In the genomic region with DNA sequence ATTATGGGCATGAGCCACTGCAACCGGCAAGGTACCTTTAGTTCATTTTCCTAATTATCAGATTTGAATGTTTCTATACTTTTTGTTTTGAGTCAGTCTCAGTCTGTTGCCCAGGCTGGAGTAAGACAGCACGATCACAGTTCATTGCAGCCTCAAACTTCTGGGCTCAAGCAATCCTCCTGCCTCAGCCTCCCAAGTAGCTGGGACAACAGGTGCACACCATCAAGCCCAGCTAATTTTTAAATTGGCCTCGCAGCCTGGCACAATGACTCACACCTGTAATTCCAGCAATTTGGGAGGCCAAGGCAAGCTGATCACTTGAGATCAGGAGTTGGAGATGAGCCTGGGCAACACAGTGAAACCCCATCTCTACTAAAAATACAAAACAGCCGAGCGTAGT, we compare ENCODE assay signal across 1 cellular context.
A peak's percentile ranks its signal among the peaks of the same experiment; 100 is the strongest.
TF ChIP-seq lines count a peak whose summit lies in the region.

No MANE protein-coding gene starts in this region.

TF ChIP-seq in HepG2, 621 proteins besides CTCF, POLR2A, EP300 and RAD21:
- TF ChIP-seq, protein P1, sequence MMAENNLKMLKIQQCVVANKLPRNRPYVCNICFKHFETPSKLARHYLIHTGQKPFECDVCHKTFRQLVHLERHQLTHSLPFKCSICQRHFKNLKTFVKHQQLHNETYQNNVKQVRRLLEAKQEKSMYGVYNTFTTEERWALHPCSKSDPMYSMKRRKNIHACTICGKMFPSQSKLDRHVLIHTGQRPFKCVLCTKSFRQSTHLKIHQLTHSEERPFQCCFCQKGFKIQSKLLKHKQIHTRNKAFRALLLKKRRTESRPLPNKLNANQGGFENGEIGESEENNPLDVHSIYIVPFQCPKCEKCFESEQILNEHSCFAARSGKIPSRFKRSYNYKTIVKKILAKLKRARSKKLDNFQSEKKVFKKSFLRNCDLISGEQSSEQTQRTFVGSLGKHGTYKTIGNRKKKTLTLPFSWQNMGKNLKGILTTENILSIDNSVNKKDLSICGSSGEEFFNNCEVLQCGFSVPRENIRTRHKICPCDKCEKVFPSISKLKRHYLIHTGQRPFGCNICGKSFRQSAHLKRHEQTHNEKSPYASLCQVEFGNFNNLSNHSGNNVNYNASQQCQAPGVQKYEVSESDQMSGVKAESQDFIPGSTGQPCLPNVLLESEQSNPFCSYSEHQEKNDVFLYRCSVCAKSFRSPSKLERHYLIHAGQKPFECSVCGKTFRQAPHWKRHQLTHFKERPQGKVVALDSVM (CRISPR knock-in tag; IDR thresholded peaks at IDR 0.05), result peak; percentile 70; the same call in 1 of the 2 replicates
- no peak for TF ChIP-seq CCDC6 (CRISPR knock-in tag; IDR thresholded peaks at IDR 0.05)
- TF ChIP-seq, protein P2, sequence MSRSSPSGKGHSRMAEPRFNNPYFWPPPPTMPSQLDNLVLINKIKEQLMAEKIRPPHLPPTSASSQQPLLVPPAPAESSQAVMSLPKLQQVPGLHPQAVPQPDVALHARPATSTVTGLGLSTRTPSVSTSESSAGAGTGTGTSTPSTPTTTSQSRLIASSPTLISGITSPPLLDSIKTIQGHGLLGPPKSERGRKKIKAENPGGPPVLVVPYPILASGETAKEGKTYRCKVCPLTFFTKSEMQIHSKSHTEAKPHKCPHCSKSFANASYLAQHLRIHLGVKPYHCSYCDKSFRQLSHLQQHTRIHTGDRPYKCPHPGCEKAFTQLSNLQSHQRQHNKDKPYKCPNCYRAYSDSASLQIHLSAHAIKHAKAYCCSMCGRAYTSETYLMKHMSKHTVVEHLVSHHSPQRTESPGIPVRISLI (CRISPR knock-in tag; IDR thresholded peaks at IDR 0.05; ENCODE audit: borderline replicate concordance), result no peak
- 0 out of 2 replicates have a peak, but pooled peaks have one; percentile 29 for TF ChIP-seq HIVEP1 (CRISPR knock-in tag; IDR thresholded peaks at IDR 0.05)
- TF ChIP-seq, protein P3, sequence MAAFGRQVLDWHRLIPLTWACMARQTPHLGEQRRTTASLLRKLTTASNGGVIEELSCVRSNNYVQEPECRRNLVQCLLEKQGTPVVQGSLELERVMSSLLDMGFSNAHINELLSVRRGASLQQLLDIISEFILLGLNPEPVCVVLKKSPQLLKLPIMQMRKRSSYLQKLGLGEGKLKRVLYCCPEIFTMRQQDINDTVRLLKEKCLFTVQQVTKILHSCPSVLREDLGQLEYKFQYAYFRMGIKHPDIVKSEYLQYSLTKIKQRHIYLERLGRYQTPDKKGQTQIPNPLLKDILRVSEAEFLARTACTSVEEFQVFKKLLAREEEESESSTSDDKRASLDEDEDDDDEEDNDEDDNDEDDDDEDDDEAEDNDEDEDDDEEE (CRISPR knock-in tag; IDR thresholded peaks at IDR 0.05), result 0 out of 2 replicates have a peak, but pooled peaks have one; percentile 6
- 0 out of 2 replicates have a peak, but pooled peaks have one; percentile 9 for TF ChIP-seq HDAC1 (CRISPR knock-in tag; IDR thresholded peaks at IDR 0.05)
- peak; percentile 24; the same call in 1 of the 2 replicates for TF ChIP-seq ZNF552 (CRISPR knock-in tag; IDR thresholded peaks at IDR 0.05; ENCODE audit: borderline replicate concordance)
- TF ChIP-seq ZSCAN22 (CRISPR knock-in tag; IDR thresholded peaks at IDR 0.05), result no peak
- TF ChIP-seq, protein P4, sequence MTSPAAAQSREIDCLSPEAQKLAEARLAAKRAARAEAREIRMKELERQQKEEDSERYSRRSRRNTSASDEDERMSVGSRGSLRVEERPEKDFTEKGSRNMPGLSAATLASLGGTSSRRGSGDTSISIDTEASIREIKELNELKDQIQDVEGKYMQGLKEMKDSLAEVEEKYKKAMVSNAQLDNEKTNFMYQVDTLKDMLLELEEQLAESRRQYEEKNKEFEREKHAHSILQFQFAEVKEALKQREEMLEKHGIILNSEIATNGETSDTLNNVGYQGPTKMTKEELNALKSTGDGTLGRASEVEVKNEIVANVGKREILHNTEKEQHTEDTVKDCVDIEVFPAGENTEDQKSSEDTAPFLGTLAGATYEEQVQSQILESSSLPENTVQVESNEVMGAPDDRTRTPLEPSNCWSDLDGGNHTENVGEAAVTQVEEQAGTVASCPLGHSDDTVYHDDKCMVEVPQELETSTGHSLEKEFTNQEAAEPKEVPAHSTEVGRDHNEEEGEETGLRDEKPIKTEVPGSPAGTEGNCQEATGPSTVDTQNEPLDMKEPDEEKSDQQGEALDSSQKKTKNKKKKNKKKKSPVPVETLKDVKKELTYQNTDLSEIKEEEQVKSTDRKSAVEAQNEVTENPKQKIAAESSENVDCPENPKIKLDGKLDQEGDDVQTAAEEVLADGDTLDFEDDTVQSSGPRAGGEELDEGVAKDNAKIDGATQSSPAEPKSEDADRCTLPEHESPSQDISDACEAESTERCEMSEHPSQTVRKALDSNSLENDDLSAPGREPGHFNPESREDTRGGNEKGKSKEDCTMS (CRISPR knock-in tag; conservative IDR thresholded peaks at IDR 0.05), result no peak
- TF ChIP-seq ZNF33B (CRISPR knock-in tag; IDR thresholded peaks at IDR 0.05), result no peak
- TF ChIP-seq, protein P5, sequence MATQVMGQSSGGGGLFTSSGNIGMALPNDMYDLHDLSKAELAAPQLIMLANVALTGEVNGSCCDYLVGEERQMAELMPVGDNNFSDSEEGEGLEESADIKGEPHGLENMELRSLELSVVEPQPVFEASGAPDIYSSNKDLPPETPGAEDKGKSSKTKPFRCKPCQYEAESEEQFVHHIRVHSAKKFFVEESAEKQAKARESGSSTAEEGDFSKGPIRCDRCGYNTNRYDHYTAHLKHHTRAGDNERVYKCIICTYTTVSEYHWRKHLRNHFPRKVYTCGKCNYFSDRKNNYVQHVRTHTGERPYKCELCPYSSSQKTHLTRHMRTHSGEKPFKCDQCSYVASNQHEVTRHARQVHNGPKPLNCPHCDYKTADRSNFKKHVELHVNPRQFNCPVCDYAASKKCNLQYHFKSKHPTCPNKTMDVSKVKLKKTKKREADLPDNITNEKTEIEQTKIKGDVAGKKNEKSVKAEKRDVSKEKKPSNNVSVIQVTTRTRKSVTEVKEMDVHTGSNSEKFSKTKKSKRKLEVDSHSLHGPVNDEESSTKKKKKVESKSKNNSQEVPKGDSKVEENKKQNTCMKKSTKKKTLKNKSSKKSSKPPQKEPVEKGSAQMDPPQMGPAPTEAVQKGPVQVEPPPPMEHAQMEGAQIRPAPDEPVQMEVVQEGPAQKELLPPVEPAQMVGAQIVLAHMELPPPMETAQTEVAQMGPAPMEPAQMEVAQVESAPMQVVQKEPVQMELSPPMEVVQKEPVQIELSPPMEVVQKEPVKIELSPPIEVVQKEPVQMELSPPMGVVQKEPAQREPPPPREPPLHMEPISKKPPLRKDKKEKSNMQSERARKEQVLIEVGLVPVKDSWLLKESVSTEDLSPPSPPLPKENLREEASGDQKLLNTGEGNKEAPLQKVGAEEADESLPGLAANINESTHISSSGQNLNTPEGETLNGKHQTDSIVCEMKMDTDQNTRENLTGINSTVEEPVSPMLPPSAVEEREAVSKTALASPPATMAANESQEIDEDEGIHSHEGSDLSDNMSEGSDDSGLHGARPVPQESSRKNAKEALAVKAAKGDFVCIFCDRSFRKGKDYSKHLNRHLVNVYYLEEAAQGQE (IDR thresholded peaks at IDR 0.05; ENCODE audit: borderline replicate concordance in 1 of 2, low read depth in 1 of 2, low read length in 2 of 2), result no peak
- no peak for TF ChIP-seq SMARCC2 (IDR thresholded peaks at IDR 0.05)
- TF ChIP-seq NCOR1 (IDR thresholded peaks at IDR 0.05; ENCODE audit: borderline replicate concordance, low read length), result no peak
- TF ChIP-seq SRSF1 (optimal IDR thresholded peaks at IDR 0.05; ENCODE audit: low read depth, low read length), result no peak
